ENCODE assay signal across 37 cellular contexts in genomic region chr12:113118142-113118541, GRCh38. TPM values are rescaled to one million over a fixed set of nuclear protein-coding genes. Genes with fewer than 3 reads are reported as not detected.
"Had no signal": no experiment of that assay in that cellular context is flagged by ENCODE, and none has a peak within 500 bp of the region (broad histone marks: within the 10 kb centered on the region; RNA-seq: fewer than 3 reads in every experiment).

No MANE protein-coding gene starts in this region.

- ATAC-seq: activated CD4-positive, CD25-positive, alpha-beta regulatory T cell treated with anti-CD3 and anti-CD28 coated beads, Interleukin-2, amount 50 U/mL, for 24 hours; activated CD8-positive, alpha-beta memory T cell treated with anti-CD3 and anti-CD28 coated beads, Interleukin-2, amount 10 ng/mL, durations not matched to agents 7 days and 5 days; activated CD8-positive, alpha-beta T cell treated with anti-CD3 and anti-CD28 coated beads, Interleukin-2, amount 10 ng/mL, durations not matched to agents 7 days and 5 days; activated naive CD4-positive, alpha-beta T cell treated with anti-CD3 and anti-CD28 coated beads, Interleukin-2, amount 50 U/mL, for 72 hours; T-cell; T-helper 17 cell; WTC11 had no signal

- H3K27ac ChIP-seq: adrenal gland, ascending aorta, cardiac muscle cell, WERI-Rb-1 had no signal

- H3K4me3 ChIP-seq: adrenal gland, ascending aorta, cardiac muscle cell had no signal

- H3K9me3 ChIP-seq: adrenal gland, ascending aorta had no signal

- H3K27ac Mint-ChIP-seq: activated CD4-positive, alpha-beta memory T cell treated with anti-CD3 and anti-CD28 coated beads, Interleukin-2, amount 10 ng/mL, durations not matched to agents 7 days and 5 days; activated CD4-positive, alpha-beta T cell treated with anti-CD3 and anti-CD28 coated beads, Interleukin-2, amount 10 ng/mL, durations not matched to agents 24 days and 14 days; activated CD8-positive, alpha-beta memory T cell treated with anti-CD3 and anti-CD28 coated beads, Interleukin-2, amount 10 ng/mL, durations not matched to agents 7 days and 5 days; activated CD8-positive, alpha-beta T cell treated with anti-CD3 and anti-CD28 coated beads, Interleukin-2, amount 10 ng/mL, durations not matched to agents 7 days and 5 days; activated naive CD4-positive, alpha-beta T cell treated with anti-CD3 and anti-CD28 coated beads for 36 hours; activated naive CD4-positive, alpha-beta T cell treated with anti-CD3 and anti-CD28 coated beads, Interleukin-2, amount 50 U/mL, for 72 hours; activated naive CD8-positive, alpha-beta T cell treated with anti-CD3 and anti-CD28 coated beads for 36 hours; activated T-cell treated with anti-CD3 and anti-CD28 coated beads, Interleukin-2, amount 50 U/mL, for 24 hours; T-cell; T-helper 17 cell; WTC11 had no signal

- H3K27me3 ChIP-seq: adrenal gland, ascending aorta, cardiac muscle cell had no signal

- H3K9me3 Mint-ChIP-seq: activated naive CD8-positive, alpha-beta T cell treated with anti-CD3 and anti-CD28 coated beads for 36 hours had no signal

- H3K4me3 Mint-ChIP-seq: activated CD4-positive, alpha-beta memory T cell treated with anti-CD3 and anti-CD28 coated beads, Interleukin-2, amount 10 ng/mL, durations not matched to agents 7 days and 5 days; activated CD4-positive, alpha-beta T cell treated with anti-CD3 and anti-CD28 coated beads, Interleukin-2, amount 10 ng/mL, durations not matched to agents 24 days and 14 days; activated CD8-positive, alpha-beta memory T cell treated with anti-CD3 and anti-CD28 coated beads, Interleukin-2, amount 10 ng/mL, durations not matched to agents 7 days and 5 days; activated CD8-positive, alpha-beta T cell treated with anti-CD3 and anti-CD28 coated beads, Interleukin-2, amount 10 ng/mL, durations not matched to agents 7 days and 5 days; activated naive CD4-positive, alpha-beta T cell treated with anti-CD3 and anti-CD28 coated beads for 36 hours; activated naive CD8-positive, alpha-beta T cell treated with anti-CD3 and anti-CD28 coated beads for 36 hours; activated T-cell treated with anti-CD3 and anti-CD28 coated beads, Interleukin-2, amount 50 U/mL, for 24 hours; brain; central memory CD8-positive, alpha-beta T cell; T-cell; T-helper 17 cell; WTC11 had no signal

- H3K27me3 Mint-ChIP-seq: activated CD4-positive, alpha-beta T cell treated with anti-CD3 and anti-CD28 coated beads, Interleukin-2, amount 10 ng/mL, durations not matched to agents 24 days and 14 days; activated naive CD8-positive, alpha-beta T cell treated with anti-CD3 and anti-CD28 coated beads for 36 hours; activated T-cell treated with anti-CD3 and anti-CD28 coated beads, Interleukin-2, amount 50 U/mL, for 24 hours had no signal

- H3K36me3 Mint-ChIP-seq: activated CD8-positive, alpha-beta memory T cell treated with anti-CD3 and anti-CD28 coated beads, Interleukin-2, amount 10 ng/mL, durations not matched to agents 7 days and 5 days; brain had no signal

- H3K36me3 ChIP-seq: adrenal gland, ascending aorta, cardiac muscle cell, WERI-Rb-1 had no signal

- H3K4me1 ChIP-seq: ascending aorta had no signal

- H3K4me1 Mint-ChIP-seq: activated CD4-positive, alpha-beta memory T cell treated with anti-CD3 and anti-CD28 coated beads, Interleukin-2, amount 10 ng/mL, durations not matched to agents 7 days and 5 days; activated CD4-positive, alpha-beta T cell treated with anti-CD3 and anti-CD28 coated beads, Interleukin-2, amount 10 ng/mL, durations not matched to agents 24 days and 14 days; activated CD8-positive, alpha-beta memory T cell treated with anti-CD3 and anti-CD28 coated beads, Interleukin-2, amount 10 ng/mL, durations not matched to agents 7 days and 5 days; activated naive CD8-positive, alpha-beta T cell treated with anti-CD3 and anti-CD28 coated beads for 36 hours; central memory CD8-positive, alpha-beta T cell; T-cell; T-helper 17 cell had no signal

- DNase-seq: activated CD4-positive, alpha-beta memory T cell treated with anti-CD3 and anti-CD28 coated beads, Interleukin-2, amount 10 ng/mL, durations not matched to agents 7 days and 5 days; activated CD4-positive, alpha-beta T cell treated with anti-CD3 and anti-CD28 coated beads for 1 hour; activated CD4-positive, alpha-beta T cell treated with anti-CD3 and anti-CD28 coated beads for 4 hours; activated CD4-positive, alpha-beta T cell treated with anti-CD3 and anti-CD28 coated beads, Interleukin-2, amount 10 ng/mL, durations not matched to agents 24 days and 14 days; activated CD4-positive, alpha-beta T cell treated with anti-CD3 and anti-CD28 coated beads, Interleukin-2, amount 50 U/mL, for 48 hours; activated CD4-positive, CD25-positive, alpha-beta regulatory T cell; activated CD8-positive, alpha-beta memory T cell treated with anti-CD3 and anti-CD28 coated beads for 24 hours; activated CD8-positive, alpha-beta memory T cell treated with anti-CD3 and anti-CD28 coated beads, Interleukin-2, amount 10 ng/mL, durations not matched to agents 7 days and 5 days; activated CD8-positive, alpha-beta memory T cell treated with anti-CD3 and anti-CD28 coated beads, Interleukin-2, amount 50 U/mL, for 48 hours; activated CD8-positive, alpha-beta T cell treated with anti-CD3 and anti-CD28 coated beads, Interleukin-2, amount 10 ng/mL, durations not matched to agents 7 days and 5 days; activated effector memory CD4-positive, alpha-beta T cell treated with anti-CD3 and anti-CD28 coated beads, Interleukin-2, amount 50 U/mL, for 16 hours; activated gamma-delta T cell treated with Interleukin-2 at 50 U/mL for 16 hours; activated naive CD4-positive, alpha-beta T cell; activated naive CD4-positive, alpha-beta T cell treated with anti-CD3 and anti-CD28 coated beads for 36 hours; activated naive CD4-positive, alpha-beta T cell treated with anti-CD3 and anti-CD28 coated beads, Interleukin-2, amount 50 U/mL, for 16 hours; activated naive CD8-positive, alpha-beta T cell treated with anti-CD3 and anti-CD28 coated beads for 36 hours; activated T-cell treated with anti-CD3 and anti-CD28 coated beads, Interleukin-2, amount 50 U/mL, for 24 hours; activated T-cell treated with anti-CD3 and anti-CD28 coated beads, Interleukin-2, amount 50 U/mL, for 48 hours; adrenal gland; amygdala; anterior cingulate cortex; caudate nucleus; cerebellar nuclear complex; T-cell; T-helper 17 cell; T1000; WERI-Rb-1 had no signal

RNA-seq across cellular contexts. Expression of gene RASAL1, which starts 17.4 kb away (rescaled TPM):
- total RNA-seq: activated CD8-positive, alpha-beta memory T cell treated with anti-CD3 and anti-CD28 coated beads, Interleukin-2, amount 10 ng/mL, durations not matched to agents 7 days and 5 days; chondrocyte; T-helper 1 cell treated with Interleukin-12 subunit alpha and Interleukin-12 subunit beta and Interleukin-4 antibody, amounts not matched to agents 30 ng/mL and 1 ng/mL, for 36 hours had no signal

RNA-seq across cellular contexts. Expression of gene CFAP73, which starts 31.4 kb away (rescaled TPM):
- total RNA-seq: activated CD4-positive, alpha-beta T cell treated with anti-CD3 and anti-CD28 coated beads, Interleukin-2, amount 10 ng/mL, durations not matched to agents 24 days and 14 days; activated CD8-positive, alpha-beta memory T cell treated with anti-CD3 and anti-CD28 coated beads, Interleukin-2, amount 10 ng/mL, durations not matched to agents 7 days and 5 days; ascending aorta; bronchial epithelial cell; cardiac muscle cell; chondrocyte; T-helper 17 cell had no signal
